1 cellular context compared by ENCODE assay signal in genomic region chr17:2710804-2711607, GRCh38.
TF ChIP-seq lines count a peak whose summit lies in the region.

No MANE protein-coding gene starts in this region.

TF ChIP-seq in GM23338, 12 proteins besides CTCF, POLR2A, EP300 and RAD21 (continued from another document):
- TF ChIP-seq ZNF462 (CRISPR knock-in tag; IDR thresholded peaks at IDR 0.05) = no peak
- no peak for TF ChIP-seq NANOG (IDR thresholded peaks at IDR 0.05; ENCODE audit: borderline replicate concordance)
- TF ChIP-seq REST (IDR thresholded peaks at IDR 0.05; ENCODE audit: unreplicated experiment) = no peak
- no peak for TF ChIP-seq POLR2AphosphoS5 (IDR thresholded peaks at IDR 0.05; ENCODE audit: low read depth)
- TF ChIP-seq EZH2 (IDR thresholded peaks at IDR 0.05; ENCODE audit: low read depth, unreplicated experiment) = no peak
- no peak for TF ChIP-seq ZNF114 (CRISPR knock-in tag; IDR thresholded peaks at IDR 0.05)
- TF ChIP-seq JUNB (IDR thresholded peaks at IDR 0.05; ENCODE audit: unreplicated experiment) = no peak
